Comparison of ENCODE assay signal across 1 cellular context in genomic region chr1:63522891-63523728, GRCh38.
A peak's percentile ranks its signal among the peaks of the same experiment; 100 is the strongest.
TF ChIP-seq lines count a peak whose summit lies in the region.

Gene EFCAB7 (plus strand): TSS chr1:63523525. CDS start chr1:63525573, 2,048 bp downstream.
Gene ITGB3BP (minus strand): TSS chr1:63523225. CDS start chr1:63523133, 92 bp downstream.

TF ChIP-seq in SK-N-SH, 30 proteins besides CTCF, POLR2A, EP300 and RAD21 (continued from another document):
- TF ChIP-seq PBX3 (IDR thresholded peaks at IDR 0.05) (peak; percentile 15; the same call in 1 of the 2 replicates), GATA2 (CRISPR knock-in tag; IDR thresholded peaks at IDR 0.05) (no peak), MXI1 (IDR thresholded peaks at IDR 0.05; ENCODE audit: low read depth, low read length) (peak; percentile 97), USF1 (IDR thresholded peaks at IDR 0.05; ENCODE audit: borderline replicate concordance, low read depth) (peak; percentile 60; the same call in 1 of the 2 replicates), FOSL2 (IDR thresholded peaks at IDR 0.05; ENCODE audit: borderline replicate concordance, low read depth) (no peak; the same call in 1 of the 2 replicates), FOXM1 (IDR thresholded peaks at IDR 0.05; ENCODE audit: low read depth) (peak; percentile 62; the same call in 1 of the 2 replicates), MAX (IDR thresholded peaks at IDR 0.05; ENCODE audit: low read depth) (peak; percentile 95), SMC3 (IDR thresholded peaks at IDR 0.05; ENCODE audit: low read depth, low read length) (no peak), FOXJ3 (CRISPR knock-in tag; IDR thresholded peaks at IDR 0.05) (no peak), YY1 (IDR thresholded peaks at IDR 0.05; ENCODE audit: low read depth) (peak; percentile 62; the same call in 1 of the 2 replicates), RCOR1 (IDR thresholded peaks at IDR 0.05; ENCODE audit: low read length) (no peak), TAF1 (IDR thresholded peaks at IDR 0.05; ENCODE audit: borderline replicate concordance, low read depth, low read length) (peak; percentile 81), GABPA (IDR thresholded peaks at IDR 0.05; ENCODE audit: low read depth) (peak; percentile 93), NRF1 (IDR thresholded peaks at IDR 0.05; ENCODE audit: low read depth, low read length) (no peak), JUND (IDR thresholded peaks at IDR 0.05) (peak; percentile 20; the same call in 1 of the 2 replicates), SIN3A (IDR thresholded peaks at IDR 0.05; ENCODE audit: borderline replicate concordance, low read depth, low read length) (no peak; the same call in 1 of the 2 replicates), ZBTB33 (IDR thresholded peaks at IDR 0.05; ENCODE audit: borderline replicate concordance, low read depth) (no peak), IRF3 (IDR thresholded peaks at IDR 0.05; ENCODE audit: low read depth, low read length) (no peak), CHD2 (IDR thresholded peaks at IDR 0.05; ENCODE audit: low read length, partially characterized antibody) (peak; percentile 70), POLR2AphosphoS5 (IDR thresholded peaks at IDR 0.05; ENCODE audit: low read depth, low read length) (peak; percentile 61)
TF ChIP-seq in SK-N-SH: peak in this region for 16.
